ENCODE assay signal across 31 cellular contexts in genomic region chr11:68050371-68050841, GRCh38. TPM values are rescaled to one million over a fixed set of nuclear protein-coding genes. Genes with fewer than 3 reads are reported as not detected.
DNase-seq lines count a peak whose midpoint lies in the region; ATAC-seq and TF ChIP-seq lines count a peak whose summit lies in the region.
"Had no signal": no experiment of that assay in that cellular context is flagged by ENCODE, and none has a peak within 500 bp of the region (broad histone marks: within the 10 kb centered on the region; RNA-seq: fewer than 3 reads in every experiment).

No MANE protein-coding gene starts in this region.

- TF ChIP-seq POLR2A in IMR-90 (IDR thresholded peaks at IDR 0.05; ENCODE audit: low read depth, low read length) (no peak), erythroblast (IDR thresholded peaks at IDR 0.05; ENCODE audit: low read length) (no peak)

- TF ChIP-seq CTCF in IMR-90 (conservative IDR thresholded peaks at IDR 0.05; ENCODE audit: low read depth, low read length) = no peak
- no peak for TF ChIP-seq CTCF in endothelial cell (IDR thresholded peaks at IDR 0.05; ENCODE audit: unreplicated experiment)
- TF ChIP-seq CTCF in upper lobe of right lung (IDR thresholded peaks at IDR 0.05) = no peak

- H4K8ac ChIP-seq in IMR-90 (ENCODE audit: low read depth in 2 of 2, low read length in 2 of 2) = no peak overlapping the region

- no peak overlapping the region for H3K27ac ChIP-seq in IMR-90 (ENCODE audit: insufficient read depth, low read length)
- no peak overlapping the region for H3K27ac ChIP-seq in upper lobe of right lung
- H3K27ac ChIP-seq: GM23248, hepatocyte, parathyroid adenoma, Peyer's patch, testis, uterus had no signal

- H3K4me3 ChIP-seq in IMR-90 (ENCODE audit: insufficient read depth, low read depth, low read length) (no peak overlapping the region), upper lobe of right lung (no peak overlapping the region)
- H3K4me3 ChIP-seq: adrenal gland, GM23248, hepatocyte, Peyer's patch, testis, uterus had no signal

- H3K79me1 ChIP-seq in IMR-90 (ENCODE audit: low read depth in 1 of 2, low read length in 2 of 2) = peaks cover 0 to 11% of the 10 kb centered on the region in 2 experiments; a peak in 3 of 4 replicates

- H2AFZ ChIP-seq in IMR-90 (replicated peaks; ENCODE audit: low read length, poor library complexity) = no peak overlapping the region
- H2AFZ ChIP-seq: GM23248, hepatocyte, parathyroid adenoma had no signal

- no peaks in the 10 kb centered on the region for H3K9me1 ChIP-seq in IMR-90 (ENCODE audit: insufficient read depth, low read length)

- in situ Hi-C loops in IMR-90 (cut with MboI; ENCODE audit: low sequenced_read_pairs) = no loop called here

- peak overlapping the region; percentile 6 for H3K27ac Mint-ChIP-seq in endothelial cell (ENCODE audit: unreplicated experiment)
- H3K27ac Mint-ChIP-seq: activated CD4-positive, alpha-beta T cell treated with anti-CD3 and anti-CD28 coated beads for 36 hours; nephron; stimulated activated naive CD8-positive, alpha-beta T cell treated with anti-CD3 and anti-CD28 coated beads, Interleukin-15, Interleukin-2, amounts not matched to agents 100 ng/mL and 50 ng/mL, for 24 hours had no signal

- H3K9me3 Mint-ChIP-seq in endothelial cell (ENCODE audit: unreplicated experiment) = no peaks in the 10 kb centered on the region
- H3K9me3 Mint-ChIP-seq: CD4-positive, alpha-beta memory T cell; nephron; stimulated activated naive CD8-positive, alpha-beta T cell treated with anti-CD3 and anti-CD28 coated beads, Interleukin-15, Interleukin-2, amounts not matched to agents 100 ng/mL and 50 ng/mL, for 24 hours had no signal

- H3K4me2 ChIP-seq in IMR-90 (ENCODE audit: low read depth, low read length) = no peak overlapping the region
- H3K4me2 ChIP-seq: hepatocyte had no signal

- TF ChIP-seq RAD21 in IMR-90 (IDR thresholded peaks at IDR 0.05; ENCODE audit: low read length) = no peak

- no peak overlapping the region for H3K14ac ChIP-seq in IMR-90 (replicated peaks; ENCODE audit: low read depth, low read length)

- no peaks in the 10 kb centered on the region; the same call in none of the 2 replicates for H4K20me1 ChIP-seq in IMR-90 (ENCODE audit: insufficient read depth, low read length)

- H2AK5ac ChIP-seq in IMR-90 (ENCODE audit: low read depth, low read length) = no peak overlapping the region

- no peak overlapping the region for H2BK5ac ChIP-seq in IMR-90 (ENCODE audit: low read depth, low read length, poor library complexity, severe bottlenecking)

- no peak overlapping the region for H4K5ac ChIP-seq in IMR-90 (ENCODE audit: low read depth, low read length)

- peaks cover 27% of the 10 kb centered on the region for H3K36me3 Mint-ChIP-seq in endothelial cell (ENCODE audit: low read depth, unreplicated experiment)

- H3K27me3 ChIP-seq in IMR-90 (ENCODE audit: control insufficient read depth, insufficient read depth, low read length) (no peaks in the 10 kb centered on the region), upper lobe of right lung (no peaks in the 10 kb centered on the region)
- H3K27me3 ChIP-seq: adrenal gland, hepatocyte, Peyer's patch, testis, uterus had no signal

- H3K18ac ChIP-seq in IMR-90 (ENCODE audit: low read depth, low read length) = no peak overlapping the region

- H2BK120ac ChIP-seq in IMR-90 (ENCODE audit: low read depth, low read length) = no peak overlapping the region

- no peak overlapping the region for H3K56ac ChIP-seq in IMR-90 (ENCODE audit: extremely low read depth, insufficient read depth, low read length)

- H3K4me1 ChIP-seq in IMR-90 (ENCODE audit: control insufficient read depth, insufficient read depth, low read length) (no peaks in the 10 kb centered on the region), upper lobe of right lung (no peaks in the 10 kb centered on the region)
- H3K4me1 ChIP-seq: adrenal gland, parathyroid adenoma, Peyer's patch, testis, uterus had no signal

- no peak for ATAC-seq in left ventricle myocardium superior
- no peak for ATAC-seq in left cardiac atrium
- ATAC-seq in IMR-90 (ENCODE audit: low read depth) = no peak
- no peak for ATAC-seq in upper lobe of right lung
- ATAC-seq: activated CD4-positive, alpha-beta T cell treated with anti-CD3 and anti-CD28 coated beads for 36 hours had no signal

- no peak overlapping the region for H2BK15ac ChIP-seq in IMR-90 (ENCODE audit: low read depth, low read length)

- H3K4ac ChIP-seq in IMR-90 (ENCODE audit: low read depth, low read length) = no peak overlapping the region

- H3K4me1 Mint-ChIP-seq in endothelial cell (ENCODE audit: unreplicated experiment) = peaks cover 15% of the 10 kb centered on the region
- H3K4me1 Mint-ChIP-seq: activated CD4-positive, alpha-beta T cell treated with anti-CD3 and anti-CD28 coated beads for 36 hours; CD4-positive, alpha-beta memory T cell; nephron had no signal

- no peak overlapping the region for H3K4me3 Mint-ChIP-seq in endothelial cell (ENCODE audit: unreplicated experiment)
- H3K4me3 Mint-ChIP-seq: activated CD4-positive, alpha-beta T cell treated with anti-CD3 and anti-CD28 coated beads for 36 hours; CD4-positive, alpha-beta memory T cell; nephron; stimulated activated naive CD8-positive, alpha-beta T cell treated with anti-CD3 and anti-CD28 coated beads, Interleukin-15, Interleukin-2, amounts not matched to agents 100 ng/mL and 50 ng/mL, for 24 hours had no signal

- H3K9ac ChIP-seq in IMR-90 (ENCODE audit: low read depth, low read length) = no peak overlapping the region
- H3K9ac ChIP-seq: GM23248, parathyroid adenoma had no signal

- POLR2A ChIA-PET in IMR-90 (lab: Charles Lee; ENCODE audit: unreplicated experiment) = no interaction called here

- H3K36me3 ChIP-seq in IMR-90 (ENCODE audit: control insufficient read depth, insufficient read depth, low read length) (peaks cover 59% of the 10 kb centered on the region), upper lobe of right lung (peaks cover 57% of the 10 kb centered on the region)
- H3K36me3 ChIP-seq: uterus had no signal

- DNase-seq in left ventricle myocardium superior = peak; percentile 25
- DNase-seq in left cardiac atrium = no peak
- no peak for DNase-seq in IMR-90
- no peak for DNase-seq in endothelial cell (ENCODE audit: low spot score)
- peak; percentile 58 for DNase-seq in upper lobe of right lung
- no peak for DNase-seq in GM19240 (ENCODE audit: insufficient read length, low spot score)
- no peak for DNase-seq in erythroblast (lab: John Stamatoyannopoulos, UW)
- DNase-seq in AG08395 (ENCODE audit: low spot score) = no peak
- DNase-seq: activated CD4-positive, alpha-beta T cell treated with anti-CD3 and anti-CD28 coated beads for 36 hours; CD4-positive, alpha-beta memory T cell; cerebellar nuclear complex; DND-41; GF-D8; GM23248; left colon; NCI-H146; NCI-H2107; Peyer's patch; retina; SHP77 treated with DMSO at 0.1 percent for 48 hours; stimulated activated CD4-positive, alpha-beta T cell treated with anti-CD3 and anti-CD28 coated beads, Interleukin-1b, Interleukin-23, amount 100 ng/mL, for 48 hours; testis; uterus had no signal

- peak overlapping the region; percentile 33 for H2AK9ac ChIP-seq in IMR-90 (replicated peaks; ENCODE audit: low read depth, low read length, poor library complexity)

- H3K23ac ChIP-seq in IMR-90 (ENCODE audit: low read depth, low read length) = no peak overlapping the region

- intact Hi-C loops in left ventricle myocardium superior (cut with micrococcal nuclease) = no loop called here
- intact Hi-C loops in left cardiac atrium (cut with DNase I) = no loop called here
- intact Hi-C loops in IMR-90 (cut with micrococcal nuclease) = no loop called here
- intact Hi-C loops in upper lobe of right lung (cut with DNase I) = no loop called here

- WGBS in IMR-90 (ENCODE audit: extremely low coverage in 2 of 2, insufficient read length in 1 of 2), 2 experiments = 89% methylated on average over 3 of the region's 18 CpGs; no CpG with 5 or more reads in 1 of the 2 experiments

- no peak overlapping the region for H4K91ac ChIP-seq in IMR-90 (ENCODE audit: insufficient read depth, low read depth, low read length)

- no peaks in the 10 kb centered on the region for H3K9me3 ChIP-seq in IMR-90 (ENCODE audit: control insufficient read depth, insufficient read depth, low read length)
- H3K9me3 ChIP-seq in upper lobe of right lung = no peaks in the 10 kb centered on the region
- H3K9me3 ChIP-seq: adrenal gland, Peyer's patch, testis, uterus had no signal

- no peak overlapping the region for H2BK20ac ChIP-seq in IMR-90 (ENCODE audit: low read depth, low read length)

- no TSS peak for BruUV-seq in IMR-90 (replicated peaks; lab: Mats Ljungman, UMichigan)

- dilution Hi-C loops in IMR-90 (cut with HindIII; ENCODE audit: low sequenced_read_pairs, unreplicated experiment) = no loop called here

- H3K27me3 Mint-ChIP-seq in endothelial cell (ENCODE audit: unreplicated experiment) = peaks cover 27% of the 10 kb centered on the region
- H3K27me3 Mint-ChIP-seq: activated CD4-positive, alpha-beta T cell treated with anti-CD3 and anti-CD28 coated beads for 36 hours; CD4-positive, alpha-beta memory T cell; stimulated activated naive CD8-positive, alpha-beta T cell treated with anti-CD3 and anti-CD28 coated beads, Interleukin-15, Interleukin-2, amounts not matched to agents 100 ng/mL and 50 ng/mL, for 24 hours had no signal

- CTCF ChIA-PET in IMR-90 (lab: Yijun Ruan, JAX) = no interaction called here

RNA-seq across cellular contexts. Expression of gene TCIRG1, which starts 11.6 kb away (rescaled TPM):
- total RNA-seq in left ventricle myocardium superior (25.8 TPM), left cardiac atrium (10 to 100 TPM; 39.5 to 51.7 TPM), IMR-90 (2012; rRNA removed) (25.3 and 30.8 TPM in 2 replicates), endothelial cell (ENCODE audit: unreplicated experiment) (294 TPM), upper lobe of right lung (216 TPM)
- polyA plus RNA-seq in IMR-90 (2012; rRNA removed) = 117 and 148 TPM in 2 replicates
- 31.2 and 68.1 TPM in 2 replicates for polyA plus RNA-seq in IMR-90 (2012; cell fraction: cytosol; rRNA removed)
- polyA plus RNA-seq in IMR-90 (2012; cell fraction: nucleus; rRNA removed; ENCODE audit: low replicate concordance) = 905 and 2,934 TPM in 2 replicates

RNA-seq across cellular contexts. Expression of gene NDUFS8, which starts 19.9 kb away (rescaled TPM):
- 514 TPM for total RNA-seq in left ventricle myocardium superior
- total RNA-seq in left cardiac atrium = 100 to 1,000 TPM; 304 to 342 TPM
- total RNA-seq in IMR-90 (2012; rRNA removed) = 80.0 and 85.9 TPM in 2 replicates
- 131 and 165 TPM in 2 replicates for polyA plus RNA-seq in IMR-90 (2012; rRNA removed)
- 305 and 345 TPM in 2 replicates for polyA plus RNA-seq in IMR-90 (2012; cell fraction: cytosol; rRNA removed)
- polyA plus RNA-seq in IMR-90 (2012; cell fraction: nucleus; rRNA removed; ENCODE audit: low replicate concordance) = 87.1 and 239 TPM in 2 replicates
- 144 TPM for total RNA-seq in endothelial cell (ENCODE audit: unreplicated experiment)
- 118 TPM for total RNA-seq in upper lobe of right lung

RNA-seq across cellular contexts. Expression of gene ALDH3B1, which starts 40.3 kb away (rescaled TPM):
- total RNA-seq in left ventricle myocardium superior = 4.9 TPM
- 1 to 10 TPM; 6.2 to 8.9 TPM for total RNA-seq in left cardiac atrium
- total RNA-seq in IMR-90 (2012; rRNA removed) = 11.8 and 11.9 TPM in 2 replicates
- 22.8 and 28.5 TPM in 2 replicates for polyA plus RNA-seq in IMR-90 (2012; rRNA removed)
- 18.0 and 34.9 TPM in 2 replicates for polyA plus RNA-seq in IMR-90 (2012; cell fraction: cytosol; rRNA removed)
- polyA plus RNA-seq in IMR-90 (2012; cell fraction: nucleus; rRNA removed; ENCODE audit: low replicate concordance) = 29.6 and 66.4 TPM in 2 replicates
- not detected for total RNA-seq in endothelial cell (ENCODE audit: unreplicated experiment)
- 95.9 TPM for total RNA-seq in upper lobe of right lung
- total RNA-seq: A673; activated CD4-positive, alpha-beta T cell treated with anti-CD3 and anti-CD28 coated beads for 36 hours; activated CD8-positive, alpha-beta memory T cell treated with anti-CD3 and anti-CD28 coated beads for 36 hours; T-helper 2 cell treated with Interferon-gamma antibody and Interleukin-4, amounts not matched to agents 100 ng/mL and 5 ng/mL, for 36 hours had no signal
- polyA plus RNA-seq: CD4-positive, alpha-beta memory T cell had no signal

RNA-seq across cellular contexts. Expression of gene UNC93B1, which starts 46.5 kb away (rescaled TPM):
- total RNA-seq in left ventricle myocardium superior (7.6 TPM), left cardiac atrium (10 to 100 TPM; 12.5 to 15.1 TPM), IMR-90 (2012; rRNA removed) (10.6 and 10.9 TPM in 2 replicates), endothelial cell (ENCODE audit: unreplicated experiment) (13.1 TPM), upper lobe of right lung (79.5 TPM)
- polyA plus RNA-seq in IMR-90 (2012; rRNA removed) = 18.8 and 19.2 TPM in 2 replicates
- 10.1 and 28.4 TPM in 2 replicates for polyA plus RNA-seq in IMR-90 (2012; cell fraction: cytosol; rRNA removed)
- 48.5 and 108 TPM in 2 replicates for polyA plus RNA-seq in IMR-90 (2012; cell fraction: nucleus; rRNA removed; ENCODE audit: low replicate concordance)

Comparison
In these comparisons a context has a peak if more than half of its experiments do, and no peak if none do; other contexts are left out.
1. DNase-seq: peak in left ventricle myocardium superior (single experiment) and upper lobe of right lung (single experiment); none in left cardiac atrium (single experiment), IMR-90 (single experiment), endothelial cell (single experiment), GM19240 (single experiment), erythroblast (0 of 2) and AG08395 (single experiment).